ENCODE assay signal across 1 cellular context in genomic region chr22:36756031-36756430, GRCh38.
TF ChIP-seq lines count a peak whose summit lies in the region.

No MANE protein-coding gene starts in this region.

TF ChIP-seq in HepG2, 621 proteins besides CTCF, POLR2A, EP300 and RAD21 (continued from another document):
- no peak for TF ChIP-seq REST (IDR thresholded peaks at IDR 0.05; ENCODE audit: borderline replicate concordance in 1 of 2, low read depth in 1 of 2, low read length in 2 of 2)
